In the genomic region with DNA sequence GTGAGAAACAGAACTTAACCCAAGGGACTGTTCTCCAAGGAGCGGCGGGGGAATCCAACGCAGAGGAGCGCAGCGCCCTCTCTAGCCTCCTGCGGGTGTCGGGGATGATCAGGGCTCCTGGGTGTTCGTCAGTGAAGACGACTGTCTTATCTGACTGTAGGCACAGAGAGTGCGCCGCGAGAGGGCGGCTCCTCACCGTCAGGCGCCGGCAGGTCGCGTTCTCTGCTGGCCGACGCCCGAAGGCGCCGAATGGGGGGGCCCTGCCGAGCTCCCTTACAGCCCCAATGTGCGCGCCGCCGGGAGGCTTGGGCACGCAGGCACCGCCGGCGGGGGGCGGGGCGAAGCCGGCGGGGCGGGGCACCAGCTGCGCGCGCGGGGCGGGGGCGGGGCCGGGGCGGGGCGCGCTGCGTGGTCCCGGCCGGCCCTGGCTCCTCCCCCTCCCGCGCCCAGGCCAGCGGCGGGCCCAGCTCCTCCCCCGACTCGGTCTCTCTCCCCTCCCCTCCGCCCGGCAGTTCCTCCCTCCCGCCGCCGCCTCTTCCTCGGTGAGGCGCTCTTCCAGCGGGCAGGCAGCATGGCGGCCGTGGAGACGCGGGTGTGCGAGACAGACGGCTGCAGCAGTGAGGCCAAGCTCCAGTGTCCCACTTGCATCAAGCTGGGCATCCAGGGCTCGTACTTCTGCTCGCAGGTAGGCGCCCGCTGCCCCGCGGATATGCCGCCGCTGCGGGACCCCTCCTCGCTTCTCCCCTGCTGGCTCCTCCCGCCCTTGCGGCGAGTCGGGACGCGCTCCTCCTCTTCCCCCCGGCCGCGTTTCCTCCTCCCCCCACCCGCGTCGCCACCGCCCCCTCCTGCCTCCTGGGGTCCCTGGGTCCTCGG, we compare ENCODE assay signal across 8 cellular contexts. TPM values are rescaled to one million over a fixed set of nuclear protein-coding genes. Genes with fewer than 3 reads are reported as not detected.
A peak's percentile ranks its signal among the peaks of the same experiment; 100 is the strongest.
DNase-seq lines count a peak whose midpoint lies in the region; ATAC-seq and TF ChIP-seq lines count a peak whose summit lies in the region.

TSS of gene METAP1 (plus strand) at position 539 of the 873 bp plus-strand sequence. CDS start at position 572, 33 bp downstream.

- DNase-seq in GM10266 (ENCODE audit: extremely low spot score) = peak; percentile 99
- DNase-seq in NCI-H1048 (lab: John Stamatoyannopoulos, UW) = peak; percentile 85
- DNase-seq in SK-N-SH = peak; percentile 98
- no peak for DNase-seq in glomerular endothelial cell (ENCODE audit: extremely low read depth, low read depth, low spot score)
- DNase-seq in omental fat pad (ENCODE audit: low spot score) = peak; percentile 58
- DNase-seq in testis = peak; percentile 97

- H3K4me1 Mint-ChIP-seq in activated naive CD4-positive, alpha-beta T cell treated with anti-CD3 and anti-CD28 coated beads, Interleukin-2, amount 50 U/mL, for 24 hours = peaks cover 46% of the 10 kb centered on the region

- TF ChIP-seq RAD21 in SK-N-SH (IDR thresholded peaks at IDR 0.05; ENCODE audit: low read length) = peak; percentile 72

- peak within 1 kb of the TSS; percentile 98 for H2AFZ ChIP-seq in SK-N-SH (ENCODE audit: low read depth)

- no peaks in the 10 kb centered on the region for H3K27me3 Mint-ChIP-seq in activated naive CD4-positive, alpha-beta T cell treated with anti-CD3 and anti-CD28 coated beads, Interleukin-2, amount 50 U/mL, for 24 hours

- H3K4me2 ChIP-seq in SK-N-SH = peak within 1 kb of the TSS; percentile 85

- H3K27ac Mint-ChIP-seq in activated naive CD4-positive, alpha-beta T cell treated with anti-CD3 and anti-CD28 coated beads, Interleukin-2, amount 50 U/mL, for 24 hours = peak within 1 kb of the TSS; percentile 98

- H3K9me3 ChIP-seq in SK-N-SH (no peaks in the 10 kb centered on the region), testis (no peaks in the 10 kb centered on the region)

- POLR2A ChIA-PET in SK-N-SH (lab: Yijun Ruan, JAX) = interaction anchor here (0.6 to 2.0 kb wide), 6 partner anchors 67 to 876 kb away, joined by 3 to 12 read pairs (median 3); partner anchors contain the start of genes EIF4E and RAP1GDS1

- no peaks in the 10 kb centered on the region for H3K9me2 ChIP-seq in SK-N-SH

- peaks cover 10% of the 10 kb centered on the region for H3F3A ChIP-seq in SK-N-SH (replicated peaks; ENCODE audit: insufficient read depth)

- CTCF ChIA-PET in SK-N-SH (lab: Yijun Ruan, JAX) = interaction anchor here (0.6 to 3.2 kb wide), 33 partner anchors 10 to 908 kb away, joined by 3 to 46 read pairs (median 4); partner anchors contain the start of genes ADH5, EIF4E and TSPAN5

- H3K27ac ChIP-seq in SK-N-SH (ENCODE audit: low read depth in 2 of 2, low read length in 1 of 2) = peak within 1 kb of the TSS; percentile 74 to 93
- peak within 1 kb of the TSS; percentile 87 to 94 for H3K27ac ChIP-seq in testis

- H3K4me1 ChIP-seq in SK-N-SH (ENCODE audit: control insufficient read depth in 1 of 2, insufficient read depth in 2 of 2, low read depth in 1 of 2, low read length in 1 of 2) = peaks cover 0 to 6% of the 10 kb centered on the region in 2 experiments; a peak in 2 of 4 replicates
- peaks cover 5% of the 10 kb centered on the region for H3K4me1 ChIP-seq in testis

- ATAC-seq in HG02588 (IDR thresholded peaks at IDR 0.05; ENCODE audit: unreplicated experiment) (peak; percentile 94), omental fat pad (ENCODE audit: low FRiP score) (peak; percentile 97)

- H3K9ac ChIP-seq in SK-N-SH = peak within 1 kb of the TSS; percentile 89

- H3K36me3 Mint-ChIP-seq in activated naive CD4-positive, alpha-beta T cell treated with anti-CD3 and anti-CD28 coated beads, Interleukin-2, amount 50 U/mL, for 24 hours = peaks cover 3% of the 10 kb centered on the region

- peaks cover 0 to 3% of the 10 kb centered on the region in 2 experiments for H3K36me3 ChIP-seq in SK-N-SH (replicated peaks in 1 of 2; ENCODE audit: control insufficient read depth in 1 of 2, insufficient read depth in 2 of 2, low read length in 1 of 2)
- no peaks in the 10 kb centered on the region for H3K36me3 ChIP-seq in testis (ENCODE audit: low read depth, missing control alignments)

- peak within 1 kb of the TSS; percentile 95 for H3K4me3 Mint-ChIP-seq in activated naive CD4-positive, alpha-beta T cell treated with anti-CD3 and anti-CD28 coated beads, Interleukin-2, amount 50 U/mL, for 24 hours

- H3K27me3 ChIP-seq in SK-N-SH (ENCODE audit: insufficient read depth) (no peaks in the 10 kb centered on the region), testis (no peaks in the 10 kb centered on the region)

- no peak for TF ChIP-seq POLR2A in testis (IDR thresholded peaks at IDR 0.05)

- peaks cover 17% of the 10 kb centered on the region for H4K20me1 ChIP-seq in SK-N-SH (ENCODE audit: insufficient read depth)

- H3K4me3 ChIP-seq in SK-N-SH (ENCODE audit: low read depth in 2 of 2, low read length in 1 of 2) (peak within 1 kb of the TSS; percentile 89 to 95), testis (peak within 1 kb of the TSS; percentile 95 to 97)

- peaks cover 47% of the 10 kb centered on the region for H3K79me2 ChIP-seq in SK-N-SH (ENCODE audit: insufficient read depth)

- WGBS in SK-N-SH (ENCODE audit: low lambda C conversion rate) = 1% methylated on average over 28 of the region's 94 CpGs
- WGBS in testis, 2 donors = 0 to 1% methylated on average over 3 to 43 of the region's 94 CpGs

- intact Hi-C loops in testis (cut with DNase I; ENCODE audit: low total_unique reads) = no loop called here

- H3K9me3 Mint-ChIP-seq in activated naive CD4-positive, alpha-beta T cell treated with anti-CD3 and anti-CD28 coated beads, Interleukin-2, amount 50 U/mL, for 24 hours = no peaks in the 10 kb centered on the region

- peak in 1 of 2 experiments; percentile 23; a peak in 1 of 4 replicates for TF ChIP-seq EP300 in SK-N-SH (IDR thresholded peaks at IDR 0.05; ENCODE audit: borderline replicate concordance in 1 of 2, low read depth in 1 of 2, low read length in 1 of 2)

- TF ChIP-seq CTCF in GM10266 (IDR thresholded peaks at IDR 0.05; ENCODE audit: control insufficient read depth, insufficient read depth, low read depth, missing control alignments) = peak; percentile 84
- peak; percentile 64 for TF ChIP-seq CTCF in SK-N-SH (IDR thresholded peaks at IDR 0.05)
- TF ChIP-seq CTCF in omental fat pad (IDR thresholded peaks at IDR 0.05) = no peak
- peak; percentile 38 to 69 (median 51) for TF ChIP-seq CTCF in testis (IDR thresholded peaks at IDR 0.05)

TF ChIP-seq in SK-N-SH, 30 proteins besides CTCF, POLR2A, EP300 and RAD21 (continues in another document):
- TF ChIP-seq JUND (IDR thresholded peaks at IDR 0.05) = no peak
- TF ChIP-seq CHD2 (IDR thresholded peaks at IDR 0.05; ENCODE audit: low read length, partially characterized antibody) = peak; percentile 14
- no peak for TF ChIP-seq RXRA (IDR thresholded peaks at IDR 0.05; ENCODE audit: borderline replicate concordance, low read depth)
- TF ChIP-seq, protein P1, sequence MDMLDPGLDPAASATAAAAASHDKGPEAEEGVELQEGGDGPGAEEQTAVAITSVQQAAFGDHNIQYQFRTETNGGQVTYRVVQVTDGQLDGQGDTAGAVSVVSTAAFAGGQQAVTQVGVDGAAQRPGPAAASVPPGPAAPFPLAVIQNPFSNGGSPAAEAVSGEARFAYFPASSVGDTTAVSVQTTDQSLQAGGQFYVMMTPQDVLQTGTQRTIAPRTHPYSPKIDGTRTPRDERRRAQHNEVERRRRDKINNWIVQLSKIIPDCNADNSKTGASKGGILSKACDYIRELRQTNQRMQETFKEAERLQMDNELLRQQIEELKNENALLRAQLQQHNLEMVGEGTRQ (IDR thresholded peaks at IDR 0.05; ENCODE audit: borderline replicate concordance, low read depth, low read length) = no peak
- TF ChIP-seq EZH2phosphoT487 (IDR thresholded peaks at IDR 0.05; ENCODE audit: borderline replicate concordance, low read depth) = no peak
- TF ChIP-seq POLR2AphosphoS5 (IDR thresholded peaks at IDR 0.05; ENCODE audit: low read depth, low read length) = peak; percentile 85
- TF ChIP-seq TAF1 (IDR thresholded peaks at IDR 0.05; ENCODE audit: borderline replicate concordance, low read depth, low read length) = peak; percentile 37
- TF ChIP-seq, protein P2, sequence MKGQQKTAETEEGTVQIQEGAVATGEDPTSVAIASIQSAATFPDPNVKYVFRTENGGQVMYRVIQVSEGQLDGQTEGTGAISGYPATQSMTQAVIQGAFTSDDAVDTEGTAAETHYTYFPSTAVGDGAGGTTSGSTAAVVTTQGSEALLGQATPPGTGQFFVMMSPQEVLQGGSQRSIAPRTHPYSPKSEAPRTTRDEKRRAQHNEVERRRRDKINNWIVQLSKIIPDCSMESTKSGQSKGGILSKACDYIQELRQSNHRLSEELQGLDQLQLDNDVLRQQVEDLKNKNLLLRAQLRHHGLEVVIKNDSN (IDR thresholded peaks at IDR 0.05; ENCODE audit: borderline replicate concordance, low read depth) = no peak
- TF ChIP-seq MAX (IDR thresholded peaks at IDR 0.05; ENCODE audit: low read depth) = peak; percentile 44
- TF ChIP-seq, protein P3, sequence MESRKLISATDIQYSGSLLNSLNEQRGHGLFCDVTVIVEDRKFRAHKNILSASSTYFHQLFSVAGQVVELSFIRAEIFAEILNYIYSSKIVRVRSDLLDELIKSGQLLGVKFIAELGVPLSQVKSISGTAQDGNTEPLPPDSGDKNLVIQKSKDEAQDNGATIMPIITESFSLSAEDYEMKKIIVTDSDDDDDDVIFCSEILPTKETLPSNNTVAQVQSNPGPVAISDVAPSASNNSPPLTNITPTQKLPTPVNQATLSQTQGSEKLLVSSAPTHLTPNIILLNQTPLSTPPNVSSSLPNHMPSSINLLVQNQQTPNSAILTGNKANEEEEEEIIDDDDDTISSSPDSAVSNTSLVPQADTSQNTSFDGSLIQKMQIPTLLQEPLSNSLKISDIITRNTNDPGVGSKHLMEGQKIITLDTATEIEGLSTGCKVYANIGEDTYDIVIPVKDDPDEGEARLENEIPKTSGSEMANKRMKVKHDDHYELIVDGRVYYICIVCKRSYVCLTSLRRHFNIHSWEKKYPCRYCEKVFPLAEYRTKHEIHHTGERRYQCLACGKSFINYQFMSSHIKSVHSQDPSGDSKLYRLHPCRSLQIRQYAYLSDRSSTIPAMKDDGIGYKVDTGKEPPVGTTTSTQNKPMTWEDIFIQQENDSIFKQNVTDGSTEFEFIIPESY (IDR thresholded peaks at IDR 0.05; ENCODE audit: borderline replicate concordance, low read depth) = no peak
- no peak for TF ChIP-seq ELF1 (IDR thresholded peaks at IDR 0.05)
- no peak for TF ChIP-seq FOSL2 (IDR thresholded peaks at IDR 0.05; ENCODE audit: borderline replicate concordance, low read depth)

RNA-seq across cellular contexts. Expression of gene METAP1, which starts in this region (rescaled TPM):
- 41.0 and 51.2 TPM in 2 replicates for polyA plus RNA-seq in SK-N-SH (2012; rRNA removed)
- polyA plus RNA-seq in SK-N-SH (2012; cell fraction: cytosol; rRNA removed) = 56.5 and 63.6 TPM in 2 replicates
- 54.6 and 62.8 TPM in 2 replicates for polyA plus RNA-seq in SK-N-SH (2012; cell fraction: nucleus; rRNA removed)
- 26.4 and 30.0 TPM in 2 replicates for total RNA-seq in glomerular endothelial cell
- 10 to 100 TPM; 21.7 to 37.0 (median 26.5) TPM for total RNA-seq in omental fat pad
- 100 to 1,000 TPM in 1 of 2 donors, 10 to 100 TPM in 1; 80.5 to 117 TPM for total RNA-seq in testis
- polyA plus RNA-seq in testis (ENCODE audit: insufficient read depth, low read depth, low replicate concordance) = 107 TPM

Comparison
In these comparisons a context has a peak if more than half of its experiments do, and no peak if none do; other contexts are left out.
1. CTCF ChIP-seq: peak in GM10266 (single experiment), SK-N-SH (single experiment) and testis (3 of 3); none in omental fat pad (0 of 3).